Comparison of ENCODE assay signal across 9 cellular contexts in genomic region chr10:33126118-33126517, GRCh38.
DNase-seq lines count a peak whose midpoint lies in the region; ATAC-seq and TF ChIP-seq lines count a peak whose summit lies in the region.
"Had no signal": no experiment of that assay in that cellular context is flagged by ENCODE, and none has a peak within 500 bp of the region (broad histone marks: within the 10 kb centered on the region; RNA-seq: fewer than 3 reads in every experiment).

No MANE protein-coding gene starts in this region.

- ATAC-seq in activated CD8-positive, alpha-beta T cell treated with anti-CD3 and anti-CD28 coated beads for 36 hours, result peak; percentile 84
- ATAC-seq in upper lobe of right lung, result peak; percentile 50
- no peak for ATAC-seq in HG03025 (IDR thresholded peaks at IDR 0.05; ENCODE audit: low FRiP score, unreplicated experiment)
- ATAC-seq: HCT116 had no signal

- no peaks in the 10 kb centered on the region for H3K27me3 ChIP-seq in left ventricle myocardium inferior (ENCODE audit: low read depth)
- H3K27me3 ChIP-seq in upper lobe of right lung, result no peaks in the 10 kb centered on the region

- peaks cover 61% of the 10 kb centered on the region for H3K4me1 Mint-ChIP-seq in activated naive CD4-positive, alpha-beta T cell treated with anti-CD3 and anti-CD28 coated beads for 36 hours (ENCODE audit: low read depth)
- peaks cover 54% of the 10 kb centered on the region for H3K4me1 Mint-ChIP-seq in activated CD8-positive, alpha-beta T cell treated with anti-CD3 and anti-CD28 coated beads for 36 hours (ENCODE audit: low read depth)

- no peaks in the 10 kb centered on the region for H3K36me3 Mint-ChIP-seq in activated naive CD4-positive, alpha-beta T cell treated with anti-CD3 and anti-CD28 coated beads for 36 hours (ENCODE audit: low read depth)
- H3K36me3 Mint-ChIP-seq in activated CD8-positive, alpha-beta T cell treated with anti-CD3 and anti-CD28 coated beads for 36 hours (ENCODE audit: low read depth), result peaks cover 4% of the 10 kb centered on the region

- no peak overlapping the region for H3K4me3 ChIP-seq in left ventricle myocardium inferior
- no peak overlapping the region for H3K4me3 ChIP-seq in upper lobe of right lung

- no peaks in the 10 kb centered on the region for H3K9me3 ChIP-seq in left ventricle myocardium inferior (replicated peaks)
- H3K9me3 ChIP-seq in upper lobe of right lung, result no peaks in the 10 kb centered on the region

- POLR2A ChIA-PET in activated CD8-positive, alpha-beta T cell treated with anti-CD3 and anti-CD28 coated beads for 36 hours (lab: Charles Lee), result interaction anchor here (0.8 to 0.9 kb wide), 2 partner anchors 9 to 13 kb away, joined by 3 to 5 read pairs; no protein-coding TSS in a partner anchor

- DNase-seq in activated naive CD4-positive, alpha-beta T cell treated with anti-CD3 and anti-CD28 coated beads for 36 hours, result peak; percentile 67
- no peak for DNase-seq in activated naive CD4-positive, alpha-beta T cell treated with anti-CD3 and anti-CD28 coated beads, Interleukin-2, amount 50 U/mL, for 16 hours
- DNase-seq in activated CD8-positive, alpha-beta T cell treated with anti-CD3 and anti-CD28 coated beads for 36 hours, result peak; percentile 58
- DNase-seq in left ventricle myocardium inferior (no peak), upper lobe of right lung (no peak), iPS-NIHi11 (ENCODE audit: low spot score) (no peak), NCI-H345 treated with DMSO at 0.1 percent for 48 hours (lab: John Stamatoyannopoulos, UW; ENCODE audit: unreplicated experiment) (no peak)

- intact Hi-C loops in activated naive CD4-positive, alpha-beta T cell treated with anti-CD3 and anti-CD28 coated beads for 36 hours (cut with micrococcal nuclease), result loop anchor here (1.0 kb wide), 1 partner anchor 8 kb away; no protein-coding TSS in a partner anchor
- intact Hi-C loops in activated CD8-positive, alpha-beta T cell treated with anti-CD3 and anti-CD28 coated beads for 36 hours (cut with micrococcal nuclease), result no loop called here
- intact Hi-C loops in left ventricle myocardium inferior (cut with micrococcal nuclease) (no loop called here), upper lobe of right lung (cut with DNase I) (no loop called here)

- H3K36me3 ChIP-seq in left ventricle myocardium inferior (no peaks in the 10 kb centered on the region), upper lobe of right lung (no peaks in the 10 kb centered on the region)

- peak overlapping the region; percentile 64 for H3K27ac Mint-ChIP-seq in activated naive CD4-positive, alpha-beta T cell treated with anti-CD3 and anti-CD28 coated beads for 36 hours
- H3K27ac Mint-ChIP-seq in activated CD8-positive, alpha-beta T cell treated with anti-CD3 and anti-CD28 coated beads for 36 hours, result peak overlapping the region; percentile 86

- H3K4me1 ChIP-seq in left ventricle myocardium inferior (peaks cover 47% of the 10 kb centered on the region), upper lobe of right lung (peaks cover 18% of the 10 kb centered on the region)

- H3K4me3 Mint-ChIP-seq in activated naive CD4-positive, alpha-beta T cell treated with anti-CD3 and anti-CD28 coated beads for 36 hours, result no peak overlapping the region
- no peak overlapping the region for H3K4me3 Mint-ChIP-seq in activated CD8-positive, alpha-beta T cell treated with anti-CD3 and anti-CD28 coated beads for 36 hours

- H3K27ac ChIP-seq in left ventricle myocardium inferior (replicated peaks) (peak overlapping the region; percentile 81), upper lobe of right lung (peak overlapping the region; percentile 66)

- H3K9me3 Mint-ChIP-seq in activated naive CD4-positive, alpha-beta T cell treated with anti-CD3 and anti-CD28 coated beads for 36 hours, result no peaks in the 10 kb centered on the region
- no peaks in the 10 kb centered on the region for H3K9me3 Mint-ChIP-seq in activated CD8-positive, alpha-beta T cell treated with anti-CD3 and anti-CD28 coated beads for 36 hours

- peaks cover 6% of the 10 kb centered on the region for H3K27me3 Mint-ChIP-seq in activated naive CD4-positive, alpha-beta T cell treated with anti-CD3 and anti-CD28 coated beads for 36 hours (ENCODE audit: low read depth)
- H3K27me3 Mint-ChIP-seq in activated CD8-positive, alpha-beta T cell treated with anti-CD3 and anti-CD28 coated beads for 36 hours, result no peaks in the 10 kb centered on the region

- TF ChIP-seq CTCF in activated CD8-positive, alpha-beta T cell treated with anti-CD3 and anti-CD28 coated beads for 36 hours (IDR thresholded peaks at IDR 0.05), result no peak
- TF ChIP-seq CTCF in left ventricle myocardium inferior (IDR thresholded peaks at IDR 0.05; ENCODE audit: borderline replicate concordance) (no peak), upper lobe of right lung (IDR thresholded peaks at IDR 0.05) (no peak)

- CTCF ChIA-PET in activated naive CD4-positive, alpha-beta T cell treated with anti-CD3 and anti-CD28 coated beads for 36 hours (lab: Charles Lee), result interaction anchor here (0.6 to 1.5 kb wide), 7 partner anchors 10 to 1172 kb away, joined by 3 to 6 read pairs (median 4); no protein-coding TSS in a partner anchor
- CTCF ChIA-PET in activated CD8-positive, alpha-beta T cell treated with anti-CD3 and anti-CD28 coated beads for 36 hours (lab: Charles Lee), result interaction anchor here (0.8 to 2.8 kb wide), 5 partner anchors 8 to 30 kb away, joined by 3 to 10 read pairs (median 5); no protein-coding TSS in a partner anchor

Comparison
In these comparisons a context has a peak if more than half of its experiments do, and no peak if none do; other contexts are left out.
1. DNase-seq: peak in activated naive CD4-positive, alpha-beta T cell treated with anti-CD3 and anti-CD28 coated beads for 36 hours (single experiment) and activated CD8-positive, alpha-beta T cell treated with anti-CD3 and anti-CD28 coated beads for 36 hours (single experiment); none in activated naive CD4-positive, alpha-beta T cell treated with anti-CD3 and anti-CD28 coated beads, Interleukin-2, amount 50 U/mL, for 16 hours (single experiment), left ventricle myocardium inferior (single experiment), upper lobe of right lung (single experiment), iPS-NIHi11 (single experiment) and NCI-H345 treated with DMSO at 0.1 percent for 48 hours (single experiment).